Comparison of ENCODE assay signal across 1 cellular context in the genomic region with DNA sequence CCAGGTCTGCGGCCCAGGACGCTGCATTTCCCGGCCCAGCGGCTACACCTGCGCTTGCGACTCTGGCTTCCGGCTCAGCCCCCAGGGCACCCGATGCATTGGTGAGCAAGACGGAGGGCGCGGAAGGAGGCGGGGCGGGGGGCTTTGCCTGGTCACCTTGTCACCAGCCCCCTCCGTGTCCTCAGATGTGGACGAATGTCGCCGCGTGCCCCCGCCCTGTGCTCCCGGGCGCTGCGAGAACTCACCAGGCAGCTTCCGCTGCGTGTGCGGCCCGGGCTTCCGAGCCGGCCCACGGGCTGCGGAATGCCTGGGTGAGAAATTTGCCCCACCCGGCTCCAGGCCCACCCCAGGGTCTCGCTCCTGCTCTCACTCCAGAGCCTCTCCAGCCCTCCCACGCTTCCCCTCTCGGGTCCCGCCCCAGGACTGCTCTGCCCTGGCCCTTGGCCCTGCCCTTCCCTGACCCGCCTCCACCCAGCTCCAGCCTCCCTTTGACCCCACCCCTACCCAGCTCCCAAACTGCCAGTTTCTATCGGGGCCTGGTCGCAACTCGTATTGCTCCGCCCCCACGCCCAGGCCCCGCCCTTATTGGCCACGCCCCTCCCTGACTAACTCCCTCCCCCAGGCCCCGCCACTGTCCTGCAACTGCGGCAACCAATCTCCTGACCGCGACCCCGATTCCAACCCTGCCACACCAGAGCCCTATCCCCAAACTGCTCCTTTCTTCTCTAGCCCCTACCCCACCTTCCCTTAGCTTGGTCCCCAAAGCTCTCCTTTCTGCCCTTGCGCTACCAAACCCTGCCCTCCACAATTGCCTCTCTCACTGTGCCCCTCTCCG.
TF ChIP-seq lines count a peak whose summit lies in the region.

No MANE protein-coding gene starts in this region.

TF ChIP-seq in K562, 482 proteins besides CTCF, POLR2A, EP300 and RAD21 (continued from another document and continues in another):
- no peak for TF ChIP-seq SREBF1 (IDR thresholded peaks at IDR 0.05; ENCODE audit: borderline replicate concordance, low read depth, low read length)
- 0 out of 2 replicates have a peak, but pooled peaks have one; percentile 9 for TF ChIP-seq KLF16 (IDR thresholded peaks at IDR 0.05)
- TF ChIP-seq HDAC3 (IDR thresholded peaks at IDR 0.05; ENCODE audit: borderline replicate concordance, partially characterized antibody): no peak
- no peak for TF ChIP-seq CCAR2 (IDR thresholded peaks at IDR 0.05; ENCODE audit: low read depth, low read length)
- TF ChIP-seq BRD9 (IDR thresholded peaks at IDR 0.05; ENCODE audit: low read depth, partially characterized antibody): no peak
- TF ChIP-seq ZNF274 (IDR thresholded peaks at IDR 0.05; ENCODE audit: borderline replicate concordance, low read depth, low read length): no peak
- no peak for TF ChIP-seq FOXJ3 (CRISPR knock-in tag; IDR thresholded peaks at IDR 0.05)
- peak; percentile 80; the same call in 1 of the 2 replicates for TF ChIP-seq ZBTB7A (IDR thresholded peaks at IDR 0.05; ENCODE audit: borderline replicate concordance, control insufficient read depth, low read depth, low read length)
- TF ChIP-seq ZNF778 (CRISPR knock-in tag; IDR thresholded peaks at IDR 0.05): no peak
- no peak for TF ChIP-seq BCL6 (CRISPR knock-in tag; IDR thresholded peaks at IDR 0.05)
- TF ChIP-seq MCM2 (IDR thresholded peaks at IDR 0.05; ENCODE audit: low read depth): no peak
- TF ChIP-seq ZEB2 (IDR thresholded peaks at IDR 0.05): no peak
- no peak for TF ChIP-seq U2AF2 (optimal IDR thresholded peaks at IDR 0.05; ENCODE audit: low read depth, low read length)
- TF ChIP-seq TAF1 (IDR thresholded peaks at IDR 0.05; ENCODE audit: control insufficient read depth, extremely low read depth, insufficient read depth, low read length, severe bottlenecking): peak; percentile 7
- no peak for TF ChIP-seq ZNF174 (CRISPR knock-in tag; IDR thresholded peaks at IDR 0.05)
- TF ChIP-seq, protein P1, sequence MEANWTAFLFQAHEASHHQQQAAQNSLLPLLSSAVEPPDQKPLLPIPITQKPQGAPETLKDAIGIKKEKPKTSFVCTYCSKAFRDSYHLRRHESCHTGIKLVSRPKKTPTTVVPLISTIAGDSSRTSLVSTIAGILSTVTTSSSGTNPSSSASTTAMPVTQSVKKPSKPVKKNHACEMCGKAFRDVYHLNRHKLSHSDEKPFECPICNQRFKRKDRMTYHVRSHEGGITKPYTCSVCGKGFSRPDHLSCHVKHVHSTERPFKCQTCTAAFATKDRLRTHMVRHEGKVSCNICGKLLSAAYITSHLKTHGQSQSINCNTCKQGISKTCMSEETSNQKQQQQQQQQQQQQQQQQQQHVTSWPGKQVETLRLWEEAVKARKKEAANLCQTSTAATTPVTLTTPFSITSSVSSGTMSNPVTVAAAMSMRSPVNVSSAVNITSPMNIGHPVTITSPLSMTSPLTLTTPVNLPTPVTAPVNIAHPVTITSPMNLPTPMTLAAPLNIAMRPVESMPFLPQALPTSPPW (CRISPR knock-in tag; IDR thresholded peaks at IDR 0.05): peak; percentile 75
- no peak for TF ChIP-seq NCOA4 (IDR thresholded peaks at IDR 0.05; ENCODE audit: partially characterized antibody)
- no peak for TF ChIP-seq ZNF764 (CRISPR knock-in tag; IDR thresholded peaks at IDR 0.05; ENCODE audit: low read depth)
- TF ChIP-seq, protein P2, sequence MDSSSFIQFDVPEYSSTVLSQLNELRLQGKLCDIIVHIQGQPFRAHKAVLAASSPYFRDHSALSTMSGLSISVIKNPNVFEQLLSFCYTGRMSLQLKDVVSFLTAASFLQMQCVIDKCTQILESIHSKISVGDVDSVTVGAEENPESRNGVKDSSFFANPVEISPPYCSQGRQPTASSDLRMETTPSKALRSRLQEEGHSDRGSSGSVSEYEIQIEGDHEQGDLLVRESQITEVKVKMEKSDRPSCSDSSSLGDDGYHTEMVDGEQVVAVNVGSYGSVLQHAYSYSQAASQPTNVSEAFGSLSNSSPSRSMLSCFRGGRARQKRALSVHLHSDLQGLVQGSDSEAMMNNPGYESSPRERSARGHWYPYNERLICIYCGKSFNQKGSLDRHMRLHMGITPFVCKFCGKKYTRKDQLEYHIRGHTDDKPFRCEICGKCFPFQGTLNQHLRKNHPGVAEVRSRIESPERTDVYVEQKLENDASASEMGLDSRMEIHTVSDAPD (CRISPR knock-in tag; IDR thresholded peaks at IDR 0.05): no peak
- TF ChIP-seq CREM (IDR thresholded peaks at IDR 0.05; ENCODE audit: low read depth): no peak
- TF ChIP-seq, protein P3, sequence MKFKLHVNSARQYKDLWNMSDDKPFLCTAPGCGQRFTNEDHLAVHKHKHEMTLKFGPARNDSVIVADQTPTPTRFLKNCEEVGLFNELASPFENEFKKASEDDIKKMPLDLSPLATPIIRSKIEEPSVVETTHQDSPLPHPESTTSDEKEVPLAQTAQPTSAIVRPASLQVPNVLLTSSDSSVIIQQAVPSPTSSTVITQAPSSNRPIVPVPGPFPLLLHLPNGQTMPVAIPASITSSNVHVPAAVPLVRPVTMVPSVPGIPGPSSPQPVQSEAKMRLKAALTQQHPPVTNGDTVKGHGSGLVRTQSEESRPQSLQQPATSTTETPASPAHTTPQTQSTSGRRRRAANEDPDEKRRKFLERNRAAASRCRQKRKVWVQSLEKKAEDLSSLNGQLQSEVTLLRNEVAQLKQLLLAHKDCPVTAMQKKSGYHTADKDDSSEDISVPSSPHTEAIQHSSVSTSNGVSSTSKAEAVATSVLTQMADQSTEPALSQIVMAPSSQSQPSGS (CRISPR knock-in tag; IDR thresholded peaks at IDR 0.05): no peak
- TF ChIP-seq MBD2 (IDR thresholded peaks at IDR 0.05; ENCODE audit: borderline replicate concordance, low read depth): no peak; the same call in 1 of the 2 replicates
- no peak for TF ChIP-seq CREBBP (IDR thresholded peaks at IDR 0.05; ENCODE audit: low read depth, low read length)
- no peak for TF ChIP-seq COPS2 (conservative IDR thresholded peaks at IDR 0.05)
- no peak for TF ChIP-seq RFX5 (IDR thresholded peaks at IDR 0.05; ENCODE audit: low read depth, low read length)
- no peak for TF ChIP-seq TGIF2 (CRISPR knock-in tag; IDR thresholded peaks at IDR 0.05)
- TF ChIP-seq, protein P4, sequence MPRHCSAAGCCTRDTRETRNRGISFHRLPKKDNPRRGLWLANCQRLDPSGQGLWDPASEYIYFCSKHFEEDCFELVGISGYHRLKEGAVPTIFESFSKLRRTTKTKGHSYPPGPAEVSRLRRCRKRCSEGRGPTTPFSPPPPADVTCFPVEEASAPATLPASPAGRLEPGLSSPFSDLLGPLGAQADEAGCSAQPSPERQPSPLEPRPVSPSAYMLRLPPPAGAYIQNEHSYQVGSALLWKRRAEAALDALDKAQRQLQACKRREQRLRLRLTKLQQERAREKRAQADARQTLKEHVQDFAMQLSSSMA (CRISPR knock-in tag; IDR thresholded peaks at IDR 0.05): no peak
- no peak for TF ChIP-seq SMARCC2 (IDR thresholded peaks at IDR 0.05; ENCODE audit: low read depth)
- TF ChIP-seq, protein P5, sequence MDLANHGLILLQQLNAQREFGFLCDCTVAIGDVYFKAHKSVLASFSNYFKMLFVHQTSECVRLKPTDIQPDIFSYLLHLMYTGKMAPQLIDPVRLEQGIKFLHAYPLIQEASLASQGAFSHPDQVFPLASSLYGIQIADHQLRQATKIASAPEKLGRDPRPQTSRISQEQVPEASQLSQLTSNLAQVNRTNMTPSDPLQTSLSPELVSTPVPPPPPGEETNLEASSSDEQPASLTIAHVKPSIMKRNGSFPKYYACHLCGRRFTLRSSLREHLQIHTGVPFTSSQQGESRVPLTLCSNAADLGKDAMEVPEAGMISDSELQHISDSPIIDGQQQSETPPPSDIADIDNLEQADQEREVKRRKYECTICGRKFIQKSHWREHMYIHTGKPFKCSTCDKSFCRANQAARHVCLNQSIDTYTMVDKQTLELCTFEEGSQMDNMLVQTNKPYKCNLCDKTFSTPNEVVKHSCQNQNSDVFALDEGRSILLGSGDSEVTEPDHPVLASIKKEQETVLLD (IDR thresholded peaks at IDR 0.05): no peak
- TF ChIP-seq, protein P6, sequence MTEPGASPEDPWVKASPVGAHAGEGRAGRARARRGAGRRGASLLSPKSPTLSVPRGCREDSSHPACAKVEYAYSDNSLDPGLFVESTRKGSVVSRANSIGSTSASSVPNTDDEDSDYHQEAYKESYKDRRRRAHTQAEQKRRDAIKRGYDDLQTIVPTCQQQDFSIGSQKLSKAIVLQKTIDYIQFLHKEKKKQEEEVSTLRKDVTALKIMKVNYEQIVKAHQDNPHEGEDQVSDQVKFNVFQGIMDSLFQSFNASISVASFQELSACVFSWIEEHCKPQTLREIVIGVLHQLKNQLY (CRISPR knock-in tag; conservative IDR thresholded peaks at IDR 0.05): no peak
- no peak for TF ChIP-seq XRCC3 (IDR thresholded peaks at IDR 0.05)
- 0 out of 2 replicates have a peak, but pooled peaks have one; percentile 14 for TF ChIP-seq RB1 (IDR thresholded peaks at IDR 0.05; ENCODE audit: low read depth)
- no peak for TF ChIP-seq TCF3 (CRISPR knock-in tag; IDR thresholded peaks at IDR 0.05)
- TF ChIP-seq, protein P7, sequence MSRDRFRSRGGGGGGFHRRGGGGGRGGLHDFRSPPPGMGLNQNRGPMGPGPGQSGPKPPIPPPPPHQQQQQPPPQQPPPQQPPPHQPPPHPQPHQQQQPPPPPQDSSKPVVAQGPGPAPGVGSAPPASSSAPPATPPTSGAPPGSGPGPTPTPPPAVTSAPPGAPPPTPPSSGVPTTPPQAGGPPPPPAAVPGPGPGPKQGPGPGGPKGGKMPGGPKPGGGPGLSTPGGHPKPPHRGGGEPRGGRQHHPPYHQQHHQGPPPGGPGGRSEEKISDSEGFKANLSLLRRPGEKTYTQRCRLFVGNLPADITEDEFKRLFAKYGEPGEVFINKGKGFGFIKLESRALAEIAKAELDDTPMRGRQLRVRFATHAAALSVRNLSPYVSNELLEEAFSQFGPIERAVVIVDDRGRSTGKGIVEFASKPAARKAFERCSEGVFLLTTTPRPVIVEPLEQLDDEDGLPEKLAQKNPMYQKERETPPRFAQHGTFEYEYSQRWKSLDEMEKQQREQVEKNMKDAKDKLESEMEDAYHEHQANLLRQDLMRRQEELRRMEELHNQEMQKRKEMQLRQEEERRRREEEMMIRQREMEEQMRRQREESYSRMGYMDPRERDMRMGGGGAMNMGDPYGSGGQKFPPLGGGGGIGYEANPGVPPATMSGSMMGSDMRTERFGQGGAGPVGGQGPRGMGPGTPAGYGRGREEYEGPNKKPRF (IDR thresholded peaks at IDR 0.05; ENCODE audit: low read depth, low read length): no peak
- no peak for TF ChIP-seq ESRRB (CRISPR knock-in tag; IDR thresholded peaks at IDR 0.05; ENCODE audit: borderline replicate concordance)
- TF ChIP-seq ZNF217 (CRISPR knock-in tag; IDR thresholded peaks at IDR 0.05): no peak
- TF ChIP-seq ZNF589 (CRISPR knock-in tag; IDR thresholded peaks at IDR 0.05; ENCODE audit: low read depth): no peak
- no peak for TF ChIP-seq C11orf30 (IDR thresholded peaks at IDR 0.05; ENCODE audit: low read depth)
- TF ChIP-seq ZNF165 (CRISPR knock-in tag; IDR thresholded peaks at IDR 0.05; ENCODE audit: borderline replicate concordance): no peak
- TF ChIP-seq RHOXF2B (CRISPR knock-in tag; conservative IDR thresholded peaks at IDR 0.05): no peak
- TF ChIP-seq, protein P8, sequence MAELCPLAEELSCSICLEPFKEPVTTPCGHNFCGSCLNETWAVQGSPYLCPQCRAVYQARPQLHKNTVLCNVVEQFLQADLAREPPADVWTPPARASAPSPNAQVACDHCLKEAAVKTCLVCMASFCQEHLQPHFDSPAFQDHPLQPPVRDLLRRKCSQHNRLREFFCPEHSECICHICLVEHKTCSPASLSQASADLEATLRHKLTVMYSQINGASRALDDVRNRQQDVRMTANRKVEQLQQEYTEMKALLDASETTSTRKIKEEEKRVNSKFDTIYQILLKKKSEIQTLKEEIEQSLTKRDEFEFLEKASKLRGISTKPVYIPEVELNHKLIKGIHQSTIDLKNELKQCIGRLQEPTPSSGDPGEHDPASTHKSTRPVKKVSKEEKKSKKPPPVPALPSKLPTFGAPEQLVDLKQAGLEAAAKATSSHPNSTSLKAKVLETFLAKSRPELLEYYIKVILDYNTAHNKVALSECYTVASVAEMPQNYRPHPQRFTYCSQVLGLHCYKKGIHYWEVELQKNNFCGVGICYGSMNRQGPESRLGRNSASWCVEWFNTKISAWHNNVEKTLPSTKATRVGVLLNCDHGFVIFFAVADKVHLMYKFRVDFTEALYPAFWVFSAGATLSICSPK (IDR thresholded peaks at IDR 0.05; ENCODE audit: borderline replicate concordance): 0 out of 2 replicates have a peak, but pooled peaks have one; percentile 62
- TF ChIP-seq MAZ (CRISPR knock-in tag; conservative IDR thresholded peaks at IDR 0.05 in 1 of 2, IDR thresholded peaks at IDR 0.05 in 1 of 2): peak; percentile 51 to 66; a peak in 3 of 4 replicates
- TF ChIP-seq NR2C1 (IDR thresholded peaks at IDR 0.05): no peak
- no peak for TF ChIP-seq NR2C1 (tag; IDR thresholded peaks at IDR 0.05)
- TF ChIP-seq ZFPM2 (CRISPR knock-in tag; IDR thresholded peaks at IDR 0.05): no peak
- no peak for TF ChIP-seq ZNF830 (CRISPR knock-in tag; IDR thresholded peaks at IDR 0.05)
- TF ChIP-seq KAT8 (IDR thresholded peaks at IDR 0.05; ENCODE audit: low read depth): no peak
- no peak for TF ChIP-seq GATA2 (CRISPR knock-in tag; IDR thresholded peaks at IDR 0.05)
- TF ChIP-seq NR2C2 (CRISPR knock-in tag; IDR thresholded peaks at IDR 0.05): no peak
- 0 out of 2 replicates have a peak, but pooled peaks have one; percentile 31 for TF ChIP-seq NR2C2 (tag; IDR thresholded peaks at IDR 0.05)
- TF ChIP-seq FOXM1 (IDR thresholded peaks at IDR 0.05; ENCODE audit: low read depth): no peak
- TF ChIP-seq FOXM1 (CRISPR knock-in tag; IDR thresholded peaks at IDR 0.05; ENCODE audit: low read depth): no peak
- no peak for TF ChIP-seq POU5F1 (IDR thresholded peaks at IDR 0.05; ENCODE audit: borderline replicate concordance, low read depth, low read length, partially characterized antibody)
- TF ChIP-seq SUPT5H (IDR thresholded peaks at IDR 0.05): no peak
